ENCODE assay signal across 1 cellular context in the genomic region with DNA sequence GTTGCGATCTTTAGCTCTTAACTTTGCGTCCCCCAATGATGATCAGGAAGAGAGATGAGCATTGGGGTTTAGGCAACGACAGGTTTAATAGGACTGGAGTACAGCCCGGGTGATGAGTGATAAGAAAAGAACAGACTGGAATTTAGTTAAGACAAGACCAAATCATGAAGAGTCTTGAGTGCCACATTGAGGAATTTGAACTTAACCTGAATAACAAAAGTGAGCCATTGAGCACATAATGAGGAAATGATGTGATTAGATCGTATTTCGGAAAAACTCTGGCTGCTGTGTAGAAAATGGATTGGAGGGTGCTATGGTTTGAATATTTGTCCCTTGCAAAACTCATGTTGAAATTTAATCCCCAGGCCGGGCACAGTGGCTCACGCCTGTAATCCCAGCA.
TF ChIP-seq lines count a peak whose summit lies in the region.

No MANE protein-coding gene starts in this region.

TF ChIP-seq in GM23338, 12 proteins besides CTCF, POLR2A, EP300 and RAD21 (continued from another document):
- TF ChIP-seq, protein P1, sequence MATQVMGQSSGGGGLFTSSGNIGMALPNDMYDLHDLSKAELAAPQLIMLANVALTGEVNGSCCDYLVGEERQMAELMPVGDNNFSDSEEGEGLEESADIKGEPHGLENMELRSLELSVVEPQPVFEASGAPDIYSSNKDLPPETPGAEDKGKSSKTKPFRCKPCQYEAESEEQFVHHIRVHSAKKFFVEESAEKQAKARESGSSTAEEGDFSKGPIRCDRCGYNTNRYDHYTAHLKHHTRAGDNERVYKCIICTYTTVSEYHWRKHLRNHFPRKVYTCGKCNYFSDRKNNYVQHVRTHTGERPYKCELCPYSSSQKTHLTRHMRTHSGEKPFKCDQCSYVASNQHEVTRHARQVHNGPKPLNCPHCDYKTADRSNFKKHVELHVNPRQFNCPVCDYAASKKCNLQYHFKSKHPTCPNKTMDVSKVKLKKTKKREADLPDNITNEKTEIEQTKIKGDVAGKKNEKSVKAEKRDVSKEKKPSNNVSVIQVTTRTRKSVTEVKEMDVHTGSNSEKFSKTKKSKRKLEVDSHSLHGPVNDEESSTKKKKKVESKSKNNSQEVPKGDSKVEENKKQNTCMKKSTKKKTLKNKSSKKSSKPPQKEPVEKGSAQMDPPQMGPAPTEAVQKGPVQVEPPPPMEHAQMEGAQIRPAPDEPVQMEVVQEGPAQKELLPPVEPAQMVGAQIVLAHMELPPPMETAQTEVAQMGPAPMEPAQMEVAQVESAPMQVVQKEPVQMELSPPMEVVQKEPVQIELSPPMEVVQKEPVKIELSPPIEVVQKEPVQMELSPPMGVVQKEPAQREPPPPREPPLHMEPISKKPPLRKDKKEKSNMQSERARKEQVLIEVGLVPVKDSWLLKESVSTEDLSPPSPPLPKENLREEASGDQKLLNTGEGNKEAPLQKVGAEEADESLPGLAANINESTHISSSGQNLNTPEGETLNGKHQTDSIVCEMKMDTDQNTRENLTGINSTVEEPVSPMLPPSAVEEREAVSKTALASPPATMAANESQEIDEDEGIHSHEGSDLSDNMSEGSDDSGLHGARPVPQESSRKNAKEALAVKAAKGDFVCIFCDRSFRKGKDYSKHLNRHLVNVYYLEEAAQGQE (IDR thresholded peaks at IDR 0.05; ENCODE audit: unreplicated experiment), result no peak
